10 cellular contexts compared by ENCODE assay signal in genomic region chr12:130156652-130157275, GRCh38. TPM values are rescaled to one million over a fixed set of nuclear protein-coding genes. Genes with fewer than 3 reads are reported as not detected.
"Had no signal": no experiment of that assay in that cellular context is flagged by ENCODE, and none has a peak within 500 bp of the region (broad histone marks: within the 10 kb centered on the region; RNA-seq: fewer than 3 reads in every experiment).

No MANE protein-coding gene starts in this region.

- H3K9me3 ChIP-seq: HAP-1 had no signal

- H2AFZ ChIP-seq: GM23338 had no signal

- H3K4me3 ChIP-seq: GM23338, HAP-1, K562 had no signal

- H3K4me2 ChIP-seq: GM23338 had no signal

- H3K27ac Mint-ChIP-seq: GM23338, HFFc6 had no signal

- H3K27ac ChIP-seq: HL-60 had no signal

- FAIRE-seq: K562 had no signal

- H3K4me3 Mint-ChIP-seq: GM23338, HFFc6 had no signal

- ATAC-seq: GM23338, HCT116, K562 had no signal

- DNase-seq: H7, HFFc6, IMR-90, KG1 had no signal

- H3K4me1 Mint-ChIP-seq: GM23338 had no signal

- H3K36me3 ChIP-seq: HAP-1 had no signal

RNA-seq across cellular contexts. Expression of gene FZD10, which starts 5.5 kb away (rescaled TPM):
- total RNA-seq: HFFc6, HT1080, IMR-90, K562 had no signal
- polyA plus RNA-seq: IMR-90, K562 had no signal
